Comparison of ENCODE assay signal across 24 cellular contexts in genomic region chr5:71481441-71481840, GRCh38.
"Had no signal": no experiment of that assay in that cellular context is flagged by ENCODE, and none has a peak within 500 bp of the region (broad histone marks: within the 10 kb centered on the region; RNA-seq: fewer than 3 reads in every experiment).

No MANE protein-coding gene starts in this region.

- H3K9me3 Mint-ChIP-seq: immature natural killer cell; nephron; stimulated activated effector memory CD8-positive, alpha-beta T cell treated with anti-CD3 and anti-CD28 coated beads, Interleukin-12 subunit alpha, Interleukin-12 subunit beta, amount 100 ng/mL, for 72 hours had no signal

- H3K27ac ChIP-seq: esophagus muscularis mucosa, gastroesophageal sphincter, left ventricle myocardium inferior, lower lobe of right lung, pancreas, suprapubic skin, thyroid gland, upper lobe of left lung, uterus had no signal

- H3K4me2 ChIP-seq: smooth muscle cell had no signal

- H3K9me3 ChIP-seq: esophagus muscularis mucosa, gastroesophageal sphincter, left ventricle myocardium inferior, lower lobe of right lung, pancreas, suprapubic skin, thyroid gland, upper lobe of left lung, uterus had no signal

- DNase-seq: cortex of kidney; dorsolateral prefrontal cortex; effector CD8-positive, alpha-beta T cell; immature natural killer cell; kidney; left ventricle myocardium inferior; lower lobe of right lung; midbrain; occipital lobe; right cardiac atrium; stimulated activated CD4-positive, alpha-beta T cell treated with anti-CD3 and anti-CD28 coated beads, Interleukin-4, amount 100 ng/mL, for 1 hour; stimulated activated CD8-positive, alpha-beta memory T cell treated with anti-CD3 and anti-CD28 coated beads, Interleukin-4, amount 100 ng/mL, for 48 hours; stimulated activated naive CD8-positive, alpha-beta T cell treated with anti-CD3 and anti-CD28 coated beads, Interleukin-15, Interleukin-2, amounts not matched to agents 100 U/mL and 50 U/mL, for 24 hours; uterus had no signal

- H3K4me3 ChIP-seq: dorsolateral prefrontal cortex, esophagus muscularis mucosa, gastroesophageal sphincter, left ventricle myocardium inferior, lower lobe of right lung, pancreas, smooth muscle cell, suprapubic skin, thyroid gland, upper lobe of left lung, uterus had no signal

- H3K27me3 ChIP-seq: dorsolateral prefrontal cortex, esophagus muscularis mucosa, gastroesophageal sphincter, pancreas, suprapubic skin, thyroid gland, upper lobe of left lung, uterus had no signal

- FAIRE-seq: kidney, pancreas had no signal

- H3K4me1 ChIP-seq: uterus had no signal

- H3K27ac Mint-ChIP-seq: nephron, progenitor cell of endocrine pancreas had no signal

- H3K4me3 Mint-ChIP-seq: immature natural killer cell; nephron; stimulated activated effector memory CD8-positive, alpha-beta T cell treated with anti-CD3 and anti-CD28 coated beads, Interleukin-12 subunit alpha, Interleukin-12 subunit beta, amount 100 ng/mL, for 72 hours had no signal

- H3K27me3 Mint-ChIP-seq: progenitor cell of endocrine pancreas had no signal

- H3K36me3 ChIP-seq: uterus had no signal
